ENCODE assay signal across 12 cellular contexts in the genomic region with DNA sequence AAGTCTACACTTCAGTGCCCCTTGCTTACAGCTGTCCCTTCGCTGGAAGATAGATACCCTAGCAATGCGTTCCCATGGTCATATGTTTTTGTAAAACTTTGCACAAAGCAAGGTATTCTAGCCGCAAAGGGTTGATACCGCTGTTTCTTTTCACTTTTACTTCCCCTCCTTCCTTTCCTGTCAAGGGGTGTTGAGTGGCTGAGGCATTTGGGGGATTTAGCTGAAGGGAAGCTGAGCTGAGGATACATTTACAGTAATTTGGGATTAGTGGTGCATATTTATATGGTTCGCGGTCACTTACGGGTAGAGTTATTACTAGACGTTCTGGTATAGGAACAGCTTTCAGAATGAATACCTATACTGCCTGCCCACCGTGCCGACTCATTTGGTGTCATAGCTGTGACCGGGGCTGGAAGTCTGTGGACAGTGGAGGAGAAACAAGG.
DNase-seq lines count a peak whose midpoint lies in the region; ATAC-seq and TF ChIP-seq lines count a peak whose summit lies in the region.
"Had no signal": no experiment of that assay in that cellular context is flagged by ENCODE, and none has a peak within 500 bp of the region (broad histone marks: within the 10 kb centered on the region; RNA-seq: fewer than 3 reads in every experiment).

No MANE protein-coding gene starts in this region.

- H3K4me3 Mint-ChIP-seq in CD4-positive, alpha-beta memory T cell: peak overlapping the region in 7 of 8 donors; percentile 30 to 78 (median 52)
- H3K4me3 Mint-ChIP-seq in activated T-cell treated with anti-CD3 and anti-CD28 coated beads, Interleukin-2, amount 50 U/mL, for 72 hours: peak overlapping the region; percentile 62

- CTCF ChIA-PET in CD4-positive, alpha-beta memory T cell (lab: Charles Lee; ENCODE audit: partially characterized antibody): interaction anchor here (2.2 kb wide), 1 partner anchor 84 kb away, joined by 7 read pairs; no protein-coding TSS in a partner anchor

- TF ChIP-seq POLR2A in heart left ventricle (IDR thresholded peaks at IDR 0.05): no peak

- H3K27me3 Mint-ChIP-seq in CD4-positive, alpha-beta memory T cell: no peaks in the 10 kb centered on the region
- no peaks in the 10 kb centered on the region for H3K27me3 Mint-ChIP-seq in activated T-cell treated with anti-CD3 and anti-CD28 coated beads, Interleukin-2, amount 50 U/mL, for 72 hours (ENCODE audit: low read depth)

- intact Hi-C loops in CD4-positive, alpha-beta memory T cell (cut with micrococcal nuclease): no loop called here
- intact Hi-C loops in heart left ventricle (cut with DNase I): no loop called here

- no peaks in the 10 kb centered on the region for H3K27me3 ChIP-seq in CD4-positive, alpha-beta memory T cell (ENCODE audit: insufficient read depth, low read length)
- H3K27me3 ChIP-seq in heart left ventricle: no peaks in the 10 kb centered on the region

- H3K4me1 Mint-ChIP-seq in CD4-positive, alpha-beta memory T cell: peaks cover 18 to 26% (median 20%) of the 10 kb centered on the region in 4 donors
- H3K4me1 Mint-ChIP-seq in activated T-cell treated with anti-CD3 and anti-CD28 coated beads, Interleukin-2, amount 50 U/mL, for 72 hours (ENCODE audit: low read depth): peaks cover 25% of the 10 kb centered on the region

- peak overlapping the region in 5 of 7 donors; percentile 32 to 82 (median 50) for H3K27ac Mint-ChIP-seq in CD4-positive, alpha-beta memory T cell
- no peak overlapping the region for H3K27ac Mint-ChIP-seq in activated T-cell treated with anti-CD3 and anti-CD28 coated beads, Interleukin-2, amount 50 U/mL, for 72 hours

- H3K9me3 ChIP-seq in CD4-positive, alpha-beta memory T cell (ENCODE audit: control insufficient read depth in 1 of 2, low read length in 2 of 2): no peaks in the 10 kb centered on the region
- no peaks in the 10 kb centered on the region for H3K9me3 ChIP-seq in heart left ventricle
- H3K9me3 ChIP-seq: Caco-2 had no signal

- 79 to 84% (median 80%) methylated on average over 11 of the region's 11 CpGs for WGBS in heart left ventricle, 4 donors

- H3K4me3 ChIP-seq in CD4-positive, alpha-beta memory T cell (ENCODE audit: low read length in 2 of 2): no peak overlapping the region
- H3K4me3 ChIP-seq in heart left ventricle: no peak overlapping the region

- ATAC-seq in GM19025 (IDR thresholded peaks at IDR 0.05; ENCODE audit: low read depth, unreplicated experiment) (peak; percentile 52), HG02938 (IDR thresholded peaks at IDR 0.05; ENCODE audit: unreplicated experiment) (peak; percentile 65), heart left ventricle (no peak)
- peak; percentile 86 to 93 for ATAC-seq in activated T-cell treated with anti-CD3 and anti-CD28 coated beads, Interleukin-2, amount 50 U/mL, for 72 hours (replicated peaks in 1 of 2)

- no peak overlapping the region for H3K27ac ChIP-seq in CD4-positive, alpha-beta memory T cell (ENCODE audit: low read depth, low read length)
- H3K27ac ChIP-seq in heart left ventricle: no peak overlapping the region

- no peaks in the 10 kb centered on the region for H3K36me3 Mint-ChIP-seq in CD4-positive, alpha-beta memory T cell
- no peaks in the 10 kb centered on the region for H3K36me3 Mint-ChIP-seq in activated T-cell treated with anti-CD3 and anti-CD28 coated beads, Interleukin-2, amount 50 U/mL, for 72 hours (ENCODE audit: insufficient read depth in 2 of 2)

- POLR2A ChIA-PET in CD4-positive, alpha-beta memory T cell (lab: Charles Lee; ENCODE audit: partially characterized antibody): no interaction called here

- H3K9me3 Mint-ChIP-seq in CD4-positive, alpha-beta memory T cell: no peaks in the 10 kb centered on the region
- no peaks in the 10 kb centered on the region for H3K9me3 Mint-ChIP-seq in activated T-cell treated with anti-CD3 and anti-CD28 coated beads, Interleukin-2, amount 50 U/mL, for 72 hours

- H3K4me1 ChIP-seq in CD4-positive, alpha-beta memory T cell (ENCODE audit: insufficient read depth, low read length): peaks cover 20% of the 10 kb centered on the region
- peaks cover 0 to 2% (median 0%) of the 10 kb centered on the region in 12 donors for H3K4me1 ChIP-seq in heart left ventricle

- no peak for TF ChIP-seq CTCF in heart left ventricle (IDR thresholded peaks at IDR 0.05)

- no peaks in the 10 kb centered on the region for H3K36me3 ChIP-seq in CD4-positive, alpha-beta memory T cell (ENCODE audit: insufficient read depth, low read length)
- no peaks in the 10 kb centered on the region for H3K36me3 ChIP-seq in heart left ventricle

- DNase-seq in CD4-positive, alpha-beta memory T cell: no peak
- peak; percentile 46 to 60 for DNase-seq in activated T-cell treated with anti-CD3 and anti-CD28 coated beads, Interleukin-2, amount 50 U/mL, for 72 hours
- no peak for DNase-seq in SW 1271 (lab: John Stamatoyannopoulos, UW)
- DNase-seq in ecto neural progenitor cell (ENCODE audit: low spot score): no peak
- no peak for DNase-seq in middle frontal gyrus (ENCODE audit: extremely low spot score, low spot score)
- no peak for DNase-seq in heart left ventricle
- DNase-seq: amniotic stem cell, Caco-2, midbrain, NCI-H1436 had no signal

Comparison
In these comparisons a context has a peak if more than half of its experiments do, and no peak if none do; other contexts are left out.
1. DNase-seq: peak in activated T-cell treated with anti-CD3 and anti-CD28 coated beads, Interleukin-2, amount 50 U/mL, for 72 hours (2 of 2); none in CD4-positive, alpha-beta memory T cell (0 of 5), SW 1271 (0 of 2), ecto neural progenitor cell (single experiment), middle frontal gyrus (single experiment) and heart left ventricle (0 of 5).
2. ATAC-seq: peak in GM19025 (single experiment), HG02938 (single experiment) and activated T-cell treated with anti-CD3 and anti-CD28 coated beads, Interleukin-2, amount 50 U/mL, for 72 hours (2 of 2); none in heart left ventricle (0 of 4).